ENCODE assay signal across 1 cellular context in genomic region chr22:24068717-24069116, GRCh38.
TF ChIP-seq lines count a peak whose summit lies in the region.

No MANE protein-coding gene starts in this region.

TF ChIP-seq in WTC11, 78 proteins besides CTCF, POLR2A, EP300 and RAD21 (continued from another document):
- TF ChIP-seq, protein P1, sequence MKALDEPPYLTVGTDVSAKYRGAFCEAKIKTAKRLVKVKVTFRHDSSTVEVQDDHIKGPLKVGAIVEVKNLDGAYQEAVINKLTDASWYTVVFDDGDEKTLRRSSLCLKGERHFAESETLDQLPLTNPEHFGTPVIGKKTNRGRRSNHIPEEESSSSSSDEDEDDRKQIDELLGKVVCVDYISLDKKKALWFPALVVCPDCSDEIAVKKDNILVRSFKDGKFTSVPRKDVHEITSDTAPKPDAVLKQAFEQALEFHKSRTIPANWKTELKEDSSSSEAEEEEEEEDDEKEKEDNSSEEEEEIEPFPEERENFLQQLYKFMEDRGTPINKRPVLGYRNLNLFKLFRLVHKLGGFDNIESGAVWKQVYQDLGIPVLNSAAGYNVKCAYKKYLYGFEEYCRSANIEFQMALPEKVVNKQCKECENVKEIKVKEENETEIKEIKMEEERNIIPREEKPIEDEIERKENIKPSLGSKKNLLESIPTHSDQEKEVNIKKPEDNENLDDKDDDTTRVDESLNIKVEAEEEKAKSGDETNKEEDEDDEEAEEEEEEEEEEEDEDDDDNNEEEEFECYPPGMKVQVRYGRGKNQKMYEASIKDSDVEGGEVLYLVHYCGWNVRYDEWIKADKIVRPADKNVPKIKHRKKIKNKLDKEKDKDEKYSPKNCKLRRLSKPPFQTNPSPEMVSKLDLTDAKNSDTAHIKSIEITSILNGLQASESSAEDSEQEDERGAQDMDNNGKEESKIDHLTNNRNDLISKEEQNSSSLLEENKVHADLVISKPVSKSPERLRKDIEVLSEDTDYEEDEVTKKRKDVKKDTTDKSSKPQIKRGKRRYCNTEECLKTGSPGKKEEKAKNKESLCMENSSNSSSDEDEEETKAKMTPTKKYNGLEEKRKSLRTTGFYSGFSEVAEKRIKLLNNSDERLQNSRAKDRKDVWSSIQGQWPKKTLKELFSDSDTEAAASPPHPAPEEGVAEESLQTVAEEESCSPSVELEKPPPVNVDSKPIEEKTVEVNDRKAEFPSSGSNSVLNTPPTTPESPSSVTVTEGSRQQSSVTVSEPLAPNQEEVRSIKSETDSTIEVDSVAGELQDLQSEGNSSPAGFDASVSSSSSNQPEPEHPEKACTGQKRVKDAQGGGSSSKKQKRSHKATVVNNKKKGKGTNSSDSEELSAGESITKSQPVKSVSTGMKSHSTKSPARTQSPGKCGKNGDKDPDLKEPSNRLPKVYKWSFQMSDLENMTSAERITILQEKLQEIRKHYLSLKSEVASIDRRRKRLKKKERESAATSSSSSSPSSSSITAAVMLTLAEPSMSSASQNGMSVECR (CRISPR knock-in tag; IDR thresholded peaks at IDR 0.05; ENCODE audit: borderline replicate concordance), result no peak
- no peak for TF ChIP-seq ATF2 (CRISPR knock-in tag; IDR thresholded peaks at IDR 0.05; ENCODE audit: borderline replicate concordance, low read depth)
- TF ChIP-seq, protein P2, sequence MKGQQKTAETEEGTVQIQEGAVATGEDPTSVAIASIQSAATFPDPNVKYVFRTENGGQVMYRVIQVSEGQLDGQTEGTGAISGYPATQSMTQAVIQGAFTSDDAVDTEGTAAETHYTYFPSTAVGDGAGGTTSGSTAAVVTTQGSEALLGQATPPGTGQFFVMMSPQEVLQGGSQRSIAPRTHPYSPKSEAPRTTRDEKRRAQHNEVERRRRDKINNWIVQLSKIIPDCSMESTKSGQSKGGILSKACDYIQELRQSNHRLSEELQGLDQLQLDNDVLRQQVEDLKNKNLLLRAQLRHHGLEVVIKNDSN (CRISPR knock-in tag; IDR thresholded peaks at IDR 0.05), result no peak
- TF ChIP-seq, protein P3, sequence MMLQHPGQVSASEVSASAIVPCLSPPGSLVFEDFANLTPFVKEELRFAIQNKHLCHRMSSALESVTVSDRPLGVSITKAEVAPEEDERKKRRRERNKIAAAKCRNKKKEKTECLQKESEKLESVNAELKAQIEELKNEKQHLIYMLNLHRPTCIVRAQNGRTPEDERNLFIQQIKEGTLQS (CRISPR knock-in tag; conservative IDR thresholded peaks at IDR 0.05), result no peak
- TF ChIP-seq, protein P4, sequence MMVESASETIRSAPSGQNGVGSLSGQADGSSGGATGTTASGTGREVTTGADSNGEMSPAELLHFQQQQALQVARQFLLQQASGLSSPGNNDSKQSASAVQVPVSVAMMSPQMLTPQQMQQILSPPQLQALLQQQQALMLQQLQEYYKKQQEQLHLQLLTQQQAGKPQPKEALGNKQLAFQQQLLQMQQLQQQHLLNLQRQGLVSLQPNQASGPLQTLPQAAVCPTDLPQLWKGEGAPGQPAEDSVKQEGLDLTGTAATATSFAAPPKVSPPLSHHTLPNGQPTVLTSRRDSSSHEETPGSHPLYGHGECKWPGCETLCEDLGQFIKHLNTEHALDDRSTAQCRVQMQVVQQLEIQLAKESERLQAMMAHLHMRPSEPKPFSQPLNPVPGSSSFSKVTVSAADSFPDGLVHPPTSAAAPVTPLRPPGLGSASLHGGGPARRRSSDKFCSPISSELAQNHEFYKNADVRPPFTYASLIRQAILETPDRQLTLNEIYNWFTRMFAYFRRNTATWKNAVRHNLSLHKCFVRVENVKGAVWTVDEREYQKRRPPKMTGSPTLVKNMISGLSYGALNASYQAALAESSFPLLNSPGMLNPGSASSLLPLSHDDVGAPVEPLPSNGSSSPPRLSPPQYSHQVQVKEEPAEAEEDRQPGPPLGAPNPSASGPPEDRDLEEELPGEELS (CRISPR knock-in tag; IDR thresholded peaks at IDR 0.05), result no peak
- TF ChIP-seq SMAD3 (CRISPR knock-in tag; IDR thresholded peaks at IDR 0.05; ENCODE audit: borderline replicate concordance), result no peak
- TF ChIP-seq MYBL2 (CRISPR knock-in tag; IDR thresholded peaks at IDR 0.05), result no peak
- TF ChIP-seq FOXJ3 (CRISPR knock-in tag; IDR thresholded peaks at IDR 0.05; ENCODE audit: borderline replicate concordance), result no peak
- no peak for TF ChIP-seq NFATC4 (CRISPR knock-in tag; IDR thresholded peaks at IDR 0.05)
- no peak for TF ChIP-seq MXD4 (CRISPR knock-in tag; IDR thresholded peaks at IDR 0.05; ENCODE audit: borderline replicate concordance)
- TF ChIP-seq, protein P5, sequence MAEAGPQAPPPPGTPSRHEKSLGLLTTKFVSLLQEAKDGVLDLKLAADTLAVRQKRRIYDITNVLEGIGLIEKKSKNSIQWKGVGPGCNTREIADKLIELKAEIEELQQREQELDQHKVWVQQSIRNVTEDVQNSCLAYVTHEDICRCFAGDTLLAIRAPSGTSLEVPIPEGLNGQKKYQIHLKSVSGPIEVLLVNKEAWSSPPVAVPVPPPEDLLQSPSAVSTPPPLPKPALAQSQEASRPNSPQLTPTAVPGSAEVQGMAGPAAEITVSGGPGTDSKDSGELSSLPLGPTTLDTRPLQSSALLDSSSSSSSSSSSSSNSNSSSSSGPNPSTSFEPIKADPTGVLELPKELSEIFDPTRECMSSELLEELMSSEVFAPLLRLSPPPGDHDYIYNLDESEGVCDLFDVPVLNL (CRISPR knock-in tag; IDR thresholded peaks at IDR 0.05; ENCODE audit: borderline replicate concordance, low read depth), result no peak
- no peak for TF ChIP-seq FOXK1 (CRISPR knock-in tag; IDR thresholded peaks at IDR 0.05)
- TF ChIP-seq KAT7 (CRISPR knock-in tag; IDR thresholded peaks at IDR 0.05; ENCODE audit: borderline replicate concordance), result no peak
